Comparison of ENCODE assay signal across 14 cellular contexts in genomic region chr4:1048781-1049590, GRCh38. TPM values are rescaled to one million over a fixed set of nuclear protein-coding genes. Genes with fewer than 3 reads are reported as not detected.
DNase-seq lines count a peak whose midpoint lies in the region; ATAC-seq, FAIRE-seq and TF ChIP-seq lines count a peak whose summit lies in the region.
"Had no signal": no experiment of that assay in that cellular context is flagged by ENCODE, and none has a peak within 500 bp of the region (broad histone marks: within the 10 kb centered on the region; RNA-seq: fewer than 3 reads in every experiment).

No MANE protein-coding gene starts in this region.

- no peak for TF ChIP-seq POLR2A in GM12892 (IDR thresholded peaks at IDR 0.05; ENCODE audit: low read depth, low read length)

- peak; percentile 72 for DNase-seq in activated CD4-positive, alpha-beta T cell treated with anti-CD3 and anti-CD28 coated beads for 48 hours
- no peak for DNase-seq in activated CD4-positive, alpha-beta T cell treated with anti-CD3 and anti-CD28 coated beads, Interleukin-2, amount 10 ng/mL, durations not matched to agents 7 days and 5 days
- DNase-seq in GM12892 (ENCODE audit: insufficient read length), result peak; percentile 13
- DNase-seq in activated T-cell treated with anti-CD3 and anti-CD28 coated beads, Interleukin-2, amount 50 U/mL, for 72 hours, result peak; percentile 34 to 41
- no peak for DNase-seq in neuronal stem cell (ENCODE audit: low spot score)
- DNase-seq in cortex of kidney (lab: John Stamatoyannopoulos, UW), result no peak
- DNase-seq in HCEC 1CT, result no peak
- DNase-seq in H4 (ENCODE audit: low spot score), result no peak
- DNase-seq: nephron progenitor cell had no signal

- H3K27me3 ChIP-seq in neuronal stem cell (ENCODE audit: control insufficient read depth in 3 of 3, insufficient read depth in 3 of 3, low read depth in 1 of 3, low read length in 3 of 3), result peaks cover 0 to 32% (median 10%) of the 10 kb centered on the region in 3 experiments

- H3K36me3 Mint-ChIP-seq in activated CD4-positive, alpha-beta T cell treated with anti-CD3 and anti-CD28 coated beads, Interleukin-2, amount 10 ng/mL, durations not matched to agents 7 days and 5 days (ENCODE audit: low read depth), result peaks cover 2% of the 10 kb centered on the region
- peaks cover 0 to 2% of the 10 kb centered on the region in 2 donors for H3K36me3 Mint-ChIP-seq in activated T-cell treated with anti-CD3 and anti-CD28 coated beads, Interleukin-2, amount 50 U/mL, for 72 hours (ENCODE audit: insufficient read depth in 2 of 2)
- H3K36me3 Mint-ChIP-seq: T-cell had no signal

- H3K27me3 Mint-ChIP-seq in activated CD4-positive, alpha-beta T cell treated with anti-CD3 and anti-CD28 coated beads, Interleukin-2, amount 10 ng/mL, durations not matched to agents 7 days and 5 days, result peaks cover 11% of the 10 kb centered on the region
- peaks cover 24% of the 10 kb centered on the region for H3K27me3 Mint-ChIP-seq in activated T-cell treated with anti-CD3 and anti-CD28 coated beads, Interleukin-2, amount 50 U/mL, for 72 hours (ENCODE audit: low read depth)

- peak overlapping the region; percentile 11 for H2BK5ac ChIP-seq in neuronal stem cell (ENCODE audit: low read length)

- H4K91ac ChIP-seq in neuronal stem cell (ENCODE audit: low read depth, low read length, poor library complexity), result peak overlapping the region; percentile 14

- H3K27ac ChIP-seq in neuronal stem cell (replicated peaks; ENCODE audit: low read length), result no peak overlapping the region
- H3K27ac ChIP-seq: body of pancreas, gastroesophageal sphincter had no signal

- peak overlapping the region; percentile 85 for H2BK12ac ChIP-seq in neuronal stem cell (ENCODE audit: low read length)

- peak overlapping the region; percentile 48 for H3K18ac ChIP-seq in neuronal stem cell (ENCODE audit: low read length)

- POLR2A ChIA-PET in activated CD4-positive, alpha-beta T cell treated with anti-CD3 and anti-CD28 coated beads, Interleukin-2, amount 10 ng/mL, durations not matched to agents 7 days and 5 days (lab: Charles Lee), result no interaction called here

- H3K4ac ChIP-seq in neuronal stem cell (ENCODE audit: low read length), result no peak overlapping the region

- H4K8ac ChIP-seq in neuronal stem cell (ENCODE audit: low read depth, low read length), result peak overlapping the region; percentile 66

- no peaks in the 10 kb centered on the region for H3K79me1 ChIP-seq in neuronal stem cell (ENCODE audit: low read depth, low read length)

- peak overlapping the region; percentile 73 for H2BK15ac ChIP-seq in neuronal stem cell (ENCODE audit: low read length)

- H3K9ac ChIP-seq in neuronal stem cell (ENCODE audit: low read depth, low read length, poor library complexity), result peak overlapping the region; percentile 50

- peak overlapping the region; percentile 98 for H2AK5ac ChIP-seq in neuronal stem cell (ENCODE audit: low read depth, low read length)

- ATAC-seq in activated T-cell treated with anti-CD3 and anti-CD28 coated beads, Interleukin-2, amount 50 U/mL, for 72 hours (replicated peaks in 1 of 2), result peak; percentile 76 to 77
- ATAC-seq: body of pancreas, gastroesophageal sphincter, T-cell had no signal

- FAIRE-seq in GM12892 (lab: Jason Lieb, UNC), result no peak
- FAIRE-seq: islet of Langerhans had no signal

- WGBS in neuronal stem cell (ENCODE audit: extremely low coverage in 2 of 2, insufficient read length in 2 of 2, insufficient replicate concordance in 1 of 2), 2 donors, result no CpG with 5 or more reads among the region's 16 CpGs

- H3K4me3 Mint-ChIP-seq in activated CD4-positive, alpha-beta T cell treated with anti-CD3 and anti-CD28 coated beads, Interleukin-2, amount 10 ng/mL, durations not matched to agents 7 days and 5 days, result no peak overlapping the region
- peak overlapping the region in 1 of 2 donors; percentile 0 for H3K4me3 Mint-ChIP-seq in activated T-cell treated with anti-CD3 and anti-CD28 coated beads, Interleukin-2, amount 50 U/mL, for 72 hours
- H3K4me3 Mint-ChIP-seq: nephron progenitor cell, T-cell had no signal

- peak overlapping the region; percentile 70 for H3K23ac ChIP-seq in neuronal stem cell (ENCODE audit: low read depth, low read length, poor library complexity)

- H3K27ac Mint-ChIP-seq in activated CD4-positive, alpha-beta T cell treated with anti-CD3 and anti-CD28 coated beads, Interleukin-2, amount 10 ng/mL, durations not matched to agents 7 days and 5 days, result no peak overlapping the region
- H3K27ac Mint-ChIP-seq in activated T-cell treated with anti-CD3 and anti-CD28 coated beads, Interleukin-2, amount 50 U/mL, for 72 hours, result no peak overlapping the region
- H3K27ac Mint-ChIP-seq: nephron progenitor cell, T-cell had no signal

- no peaks in the 10 kb centered on the region for H3K36me3 ChIP-seq in neuronal stem cell (replicated peaks in 1 of 2; ENCODE audit: control insufficient read depth in 2 of 2, insufficient read depth in 2 of 2, low read length in 2 of 2)
- H3K36me3 ChIP-seq: gastroesophageal sphincter had no signal

- H2AFZ ChIP-seq in neuronal stem cell (ENCODE audit: low read length), result no peak overlapping the region

- peak overlapping the region; percentile 66 for H3K14ac ChIP-seq in neuronal stem cell (ENCODE audit: low read length)

- H3K9me3 ChIP-seq in neuronal stem cell (replicated peaks in 1 of 2; ENCODE audit: control insufficient read depth in 2 of 2, insufficient read depth in 1 of 2, low read depth in 1 of 2, low read length in 2 of 2), result peaks cover 4 to 5% of the 10 kb centered on the region in 2 donors
- H3K9me3 ChIP-seq: body of pancreas, gastroesophageal sphincter had no signal

- peaks cover 2% of the 10 kb centered on the region for H3K9me3 Mint-ChIP-seq in activated CD4-positive, alpha-beta T cell treated with anti-CD3 and anti-CD28 coated beads, Interleukin-2, amount 10 ng/mL, durations not matched to agents 7 days and 5 days
- H3K9me3 Mint-ChIP-seq in activated T-cell treated with anti-CD3 and anti-CD28 coated beads, Interleukin-2, amount 50 U/mL, for 72 hours, result peaks cover 0 to 1% of the 10 kb centered on the region in 2 donors
- H3K9me3 Mint-ChIP-seq: T-cell had no signal

- H3K4me3 ChIP-seq in neuronal stem cell (ENCODE audit: low read length in 2 of 2), result no peak overlapping the region
- H3K4me3 ChIP-seq: body of pancreas, gastroesophageal sphincter, smooth muscle cell had no signal

- H3K4me1 ChIP-seq in neuronal stem cell (ENCODE audit: control insufficient read depth in 2 of 2, insufficient read depth in 1 of 2, low read depth in 1 of 2, low read length in 2 of 2), result peaks cover 6 to 23% of the 10 kb centered on the region in 2 donors

- H3K4me1 Mint-ChIP-seq in activated CD4-positive, alpha-beta T cell treated with anti-CD3 and anti-CD28 coated beads, Interleukin-2, amount 10 ng/mL, durations not matched to agents 7 days and 5 days, result no peaks in the 10 kb centered on the region
- H3K4me1 Mint-ChIP-seq in activated T-cell treated with anti-CD3 and anti-CD28 coated beads, Interleukin-2, amount 50 U/mL, for 72 hours (ENCODE audit: low read depth), result peaks cover 8% of the 10 kb centered on the region

- no peak overlapping the region for H3K4me2 ChIP-seq in neuronal stem cell (ENCODE audit: insufficient read depth, low read length, poor library complexity, severe bottlenecking)
- H3K4me2 ChIP-seq: smooth muscle cell had no signal

- CTCF ChIA-PET in activated CD4-positive, alpha-beta T cell treated with anti-CD3 and anti-CD28 coated beads, Interleukin-2, amount 10 ng/mL, durations not matched to agents 7 days and 5 days (lab: Charles Lee), result interaction anchor here (1.1 kb wide), 1 partner anchor 651 kb away, joined by 3 read pairs; no protein-coding TSS in a partner anchor

- H2BK120ac ChIP-seq in neuronal stem cell (ENCODE audit: low read depth, low read length), result no peak overlapping the region

RNA-seq across cellular contexts. Expression of gene FGFRL1, which starts 37.6 kb away (rescaled TPM):
- total RNA-seq in activated CD4-positive, alpha-beta T cell treated with anti-CD3 and anti-CD28 coated beads, Interleukin-2, amount 10 ng/mL, durations not matched to agents 7 days and 5 days, result 10 to 100 TPM; 10.5 to 10.6 TPM
- polyA plus RNA-seq in GM12892 (2012; ENCODE audit: missing spikeins), result 0.89 TPM
- total RNA-seq in activated T-cell treated with anti-CD3 and anti-CD28 coated beads, Interleukin-2, amount 50 U/mL, for 72 hours, result 10 to 100 TPM; 15.9 to 18.6 TPM
- 67.8 TPM for polyA plus RNA-seq in neuronal stem cell (2013, experiment 1 of 2)
- 66.3 TPM for polyA plus RNA-seq in neuronal stem cell (2013, experiment 2 of 2)
- total RNA-seq in H4 (2014; rRNA removed; shearing (Covaris generic)), result 63.1 and 66.9 TPM in 2 replicates

RNA-seq across cellular contexts. Expression of gene SLC26A1, which starts 55.8 kb away (rescaled TPM):
- under 1 TPM; 0.17 to 0.48 TPM for total RNA-seq in activated CD4-positive, alpha-beta T cell treated with anti-CD3 and anti-CD28 coated beads, Interleukin-2, amount 10 ng/mL, durations not matched to agents 7 days and 5 days
- 0.36 TPM for polyA plus RNA-seq in GM12892 (2012; ENCODE audit: missing spikeins)
- total RNA-seq in activated T-cell treated with anti-CD3 and anti-CD28 coated beads, Interleukin-2, amount 50 U/mL, for 72 hours, result not detected
- polyA plus RNA-seq in neuronal stem cell (2013, experiment 1 of 2), result 0.13 TPM
- 0.15 TPM for polyA plus RNA-seq in neuronal stem cell (2013, experiment 2 of 2)
- 0.10 TPM in 1 of 2 replicates, not detected in the other for total RNA-seq in H4 (2014; rRNA removed; shearing (Covaris generic))
- total RNA-seq: gastroesophageal sphincter had no signal

Comparison
In these comparisons a context has a peak if more than half of its experiments do, and no peak if none do; other contexts are left out.
1. DNase-seq: peak in activated CD4-positive, alpha-beta T cell treated with anti-CD3 and anti-CD28 coated beads for 48 hours (single experiment), GM12892 (single experiment) and activated T-cell treated with anti-CD3 and anti-CD28 coated beads, Interleukin-2, amount 50 U/mL, for 72 hours (2 of 2); none in activated CD4-positive, alpha-beta T cell treated with anti-CD3 and anti-CD28 coated beads, Interleukin-2, amount 10 ng/mL, durations not matched to agents 7 days and 5 days (single experiment), neuronal stem cell (single experiment), cortex of kidney (single experiment), HCEC 1CT (single experiment) and H4 (single experiment).